11 cellular contexts compared by ENCODE assay signal in genomic region chr2:127498386-127498785, GRCh38. TPM values are rescaled to one million over a fixed set of nuclear protein-coding genes. Genes with fewer than 3 reads are reported as not detected.
DNase-seq lines count a peak whose midpoint lies in the region; ATAC-seq lines count a peak whose summit lies in the region.
"Had no signal": no experiment of that assay in that cellular context is flagged by ENCODE, and none has a peak within 500 bp of the region (broad histone marks: within the 10 kb centered on the region; RNA-seq: fewer than 3 reads in every experiment).

No MANE protein-coding gene starts in this region.

- H3K36me3 Mint-ChIP-seq in memory B cell = peaks cover 40% of the 10 kb centered on the region

- H3K4me1 Mint-ChIP-seq in memory B cell = no peaks in the 10 kb centered on the region

- no peaks in the 10 kb centered on the region for H3K27me3 ChIP-seq in BLaER1 treated with 17β-estradiol and CSF1 and Interleukin-3, amounts not matched to agents 10 nM and 100 nM
- H3K27me3 ChIP-seq in adipocyte (replicated peaks; ENCODE audit: control insufficient read depth, insufficient read depth, low read length) = no peaks in the 10 kb centered on the region

- no peaks in the 10 kb centered on the region for H3K9me3 Mint-ChIP-seq in memory B cell
- H3K9me3 Mint-ChIP-seq: stimulated activated naive CD8-positive, alpha-beta T cell treated with anti-CD3 and anti-CD28 coated beads, Interleukin-15, Interleukin-2, amounts not matched to agents 100 ng/mL and 50 ng/mL, for 24 hours had no signal

- H3K4me1 ChIP-seq in BLaER1 treated with 17β-estradiol and CSF1 and Interleukin-3, amounts not matched to agents 10 nM and 100 nM = peaks cover 0 to 16% (median 11%) of the 10 kb centered on the region in 10 experiments; a peak in 11 of 20 replicates
- peaks cover 10% of the 10 kb centered on the region for H3K4me1 ChIP-seq in adipocyte (ENCODE audit: control insufficient read depth, insufficient read depth, low read length)

- peak overlapping the region in 6 of 11 experiments; percentile 2 to 50 (median 29); a peak in 7 of 22 replicates for H3K4me2 ChIP-seq in BLaER1 treated with 17β-estradiol and CSF1 and Interleukin-3, amounts not matched to agents 10 nM and 100 nM

- intact Hi-C loops in posterior cingulate gyrus (cut with DNase I) = no loop called here

- no peaks in the 10 kb centered on the region for H3K27me3 Mint-ChIP-seq in memory B cell
- H3K27me3 Mint-ChIP-seq: stimulated activated naive CD8-positive, alpha-beta T cell treated with anti-CD3 and anti-CD28 coated beads, Interleukin-15, Interleukin-2, amounts not matched to agents 100 ng/mL and 50 ng/mL, for 24 hours had no signal

- no peak overlapping the region for H3K4me3 Mint-ChIP-seq in memory B cell
- H3K4me3 Mint-ChIP-seq: stimulated activated naive CD8-positive, alpha-beta T cell treated with anti-CD3 and anti-CD28 coated beads, Interleukin-15, Interleukin-2, amounts not matched to agents 100 ng/mL and 50 ng/mL, for 24 hours had no signal

- H3K9me3 ChIP-seq in BLaER1 treated with 17β-estradiol and CSF1 and Interleukin-3, amounts not matched to agents 10 nM and 100 nM (replicated peaks in 1 of 11) = no peaks in the 10 kb centered on the region
- no peaks in the 10 kb centered on the region for H3K9me3 ChIP-seq in adipocyte (ENCODE audit: control insufficient read depth, low read length)

- H3K36me3 ChIP-seq in BLaER1 treated with 17β-estradiol and CSF1 and Interleukin-3, amounts not matched to agents 10 nM and 100 nM = peaks cover 95 to 100% (median 99%) of the 10 kb centered on the region in 11 experiments
- peaks cover 97% of the 10 kb centered on the region for H3K36me3 ChIP-seq in adipocyte (ENCODE audit: control insufficient read depth, insufficient read depth, low read length, severe bottlenecking)

- no peak overlapping the region for H3K4me3 ChIP-seq in BLaER1 treated with 17β-estradiol and CSF1 and Interleukin-3, amounts not matched to agents 10 nM and 100 nM
- H3K4me3 ChIP-seq in adipocyte (ENCODE audit: low read length) = no peak overlapping the region

- peaks cover 0 to 19% (median 4%) of the 10 kb centered on the region in 11 experiments; a peak in 7 of 22 replicates for H4K20me1 ChIP-seq in BLaER1 treated with 17β-estradiol and CSF1 and Interleukin-3, amounts not matched to agents 10 nM and 100 nM

- ATAC-seq in memory B cell (ENCODE audit: low read depth) (no peak), HG03342 (IDR thresholded peaks at IDR 0.05; ENCODE audit: unreplicated experiment) (no peak), HG03520 (IDR thresholded peaks at IDR 0.05; ENCODE audit: unreplicated experiment) (no peak), left lobe of liver (no peak)

- H3K9ac ChIP-seq in BLaER1 treated with 17β-estradiol and CSF1 and Interleukin-3, amounts not matched to agents 10 nM and 100 nM = no peak overlapping the region; a peak in 1 of 22 replicates
- H3K9ac ChIP-seq in adipocyte (ENCODE audit: low read length) = no peak overlapping the region

- H3K27ac Mint-ChIP-seq in memory B cell = peak overlapping the region; percentile 9

- peak overlapping the region in 8 of 11 experiments; percentile 5 to 61 (median 40); a peak in 11 of 22 replicates for H3K27ac ChIP-seq in BLaER1 treated with 17β-estradiol and CSF1 and Interleukin-3, amounts not matched to agents 10 nM and 100 nM

- DNase-seq in HCEC 1CT (peak; percentile 84), adipocyte (ENCODE audit: low read depth) (peak; percentile 93), memory B cell (ENCODE audit: low spot score in 2 of 2) (no peak), posterior cingulate gyrus (no peak), left lobe of liver (ENCODE audit: low spot score) (no peak)
- DNase-seq: NCI-H774, retina had no signal

RNA-seq across cellular contexts. Expression of gene IWS1, which starts 27.9 kb away (rescaled TPM):
- total RNA-seq in left lobe of liver = 19.1 TPM

RNA-seq across cellular contexts. Expression of gene MYO7B, which starts 37.1 kb away (rescaled TPM):
- 0.63 TPM for total RNA-seq in left lobe of liver

Comparison
In these comparisons a context has a peak if more than half of its experiments do, and no peak if none do; other contexts are left out.
1. DNase-seq: peak in HCEC 1CT (single experiment) and adipocyte (single experiment); none in memory B cell (0 of 2), posterior cingulate gyrus (0 of 10) and left lobe of liver (single experiment).